19 cellular contexts compared by ENCODE assay signal in the genomic region with DNA sequence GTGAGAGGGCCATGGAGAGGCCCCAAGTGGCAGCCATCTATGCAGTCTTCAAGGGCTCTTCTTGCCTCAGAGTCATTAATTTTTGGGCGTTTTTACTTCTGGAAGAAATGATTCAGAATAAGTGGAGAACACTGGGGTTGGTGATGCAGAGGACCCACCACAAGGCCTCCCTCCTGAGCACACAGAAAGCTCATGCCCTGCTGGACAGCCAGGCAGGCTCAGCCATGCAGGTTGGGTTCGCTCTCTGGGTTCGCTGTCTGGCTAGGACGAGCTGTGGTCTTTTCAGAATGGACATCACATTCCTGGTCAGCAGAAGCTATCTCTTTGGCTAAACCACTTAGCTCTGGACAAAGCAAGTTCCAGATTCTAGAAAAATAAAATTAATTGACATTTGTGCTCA.
A peak's percentile ranks its signal among the peaks of the same experiment; 100 is the strongest.
DNase-seq lines count a peak whose midpoint lies in the region; ATAC-seq and TF ChIP-seq lines count a peak whose summit lies in the region.
"Had no signal": no experiment of that assay in that cellular context is flagged by ENCODE, and none has a peak within 500 bp of the region (broad histone marks: within the 10 kb centered on the region; RNA-seq: fewer than 3 reads in every experiment).

No MANE protein-coding gene starts in this region.

- WGBS in lung, 2 donors, result 87 to 92% methylated on average over 4 of the region's 4 CpGs
- 95% methylated on average over 4 of the region's 4 CpGs for WGBS in suprapubic skin

- H3K9me3 ChIP-seq in ascending aorta, result no peaks in the 10 kb centered on the region
- H3K9me3 ChIP-seq in lung (ENCODE audit: control insufficient read depth in 2 of 2, insufficient read depth in 1 of 2, low read length in 1 of 2), result peaks cover 0 to 2% of the 10 kb centered on the region in 2 donors
- no peaks in the 10 kb centered on the region for H3K9me3 ChIP-seq in suprapubic skin
- H3K9me3 ChIP-seq: BLaER1 had no signal

- H3K27ac Mint-ChIP-seq in osteocyte (ENCODE audit: unreplicated experiment), result no peak overlapping the region
- no peak overlapping the region for H3K27ac Mint-ChIP-seq in activated naive CD8-positive, alpha-beta T cell treated with anti-CD3 and anti-CD28 coated beads for 36 hours
- H3K27ac Mint-ChIP-seq: CD4-positive, alpha-beta memory T cell had no signal

- no peaks in the 10 kb centered on the region for H3K4me1 Mint-ChIP-seq in osteocyte (ENCODE audit: unreplicated experiment)
- H3K4me1 Mint-ChIP-seq in activated naive CD8-positive, alpha-beta T cell treated with anti-CD3 and anti-CD28 coated beads for 36 hours, result no peaks in the 10 kb centered on the region
- H3K4me1 Mint-ChIP-seq: CD4-positive, alpha-beta memory T cell had no signal

- no peak overlapping the region for H3K4me3 ChIP-seq in ascending aorta
- H3K4me3 ChIP-seq in lung, result no peak overlapping the region
- no peak overlapping the region for H3K4me3 ChIP-seq in suprapubic skin
- H3K4me3 ChIP-seq: BLaER1 had no signal

- DNase-seq in ascending aorta (ENCODE audit: low spot score in 2 of 2) (no peak), lung (ENCODE audit: low spot score) (peak; percentile 26), osteocyte (ENCODE audit: extremely low spot score, unreplicated experiment) (peak; percentile 67), suprapubic skin (ENCODE audit: low spot score in 2 of 2) (peak; percentile 24 to 29), middle frontal gyrus (ENCODE audit: extremely low spot score, low spot score) (no peak), Kasumi-1 (lab: John Stamatoyannopoulos, UW) (no peak)
- no peak for DNase-seq in activated naive CD8-positive, alpha-beta T cell treated with anti-CD3 and anti-CD28 coated beads for 36 hours
- DNase-seq: CD4-positive, alpha-beta memory T cell; DMS153; GDM1; NCI-H1417; NCI-H187 treated with DMSO at 0.1 percent for 48 hours; NCI-H2227 treated with DMSO at 0.1 percent for 48 hours; NCI-H524; NCI-H82; SHP77 had no signal

- TF ChIP-seq CTCF in ascending aorta (IDR thresholded peaks at IDR 0.05) (no peak), lung (IDR thresholded peaks at IDR 0.05; ENCODE audit: control extremely low read depth, extremely low read depth) (no peak), osteocyte (IDR thresholded peaks at IDR 0.05) (no peak), suprapubic skin (IDR thresholded peaks at IDR 0.05) (no peak)

- no peaks in the 10 kb centered on the region for H3K36me3 ChIP-seq in ascending aorta
- H3K36me3 ChIP-seq in lung (ENCODE audit: control insufficient read depth in 2 of 2, insufficient read depth in 2 of 2, low read length in 2 of 2), result no peaks in the 10 kb centered on the region
- H3K36me3 ChIP-seq in suprapubic skin, result no peaks in the 10 kb centered on the region
- H3K36me3 ChIP-seq: BLaER1 had no signal

- peaks cover 6% of the 10 kb centered on the region in 2 donors for H3K4me1 ChIP-seq in ascending aorta
- H3K4me1 ChIP-seq in lung (ENCODE audit: control insufficient read depth in 2 of 2, insufficient read depth in 2 of 2, low read length in 2 of 2), result no peaks in the 10 kb centered on the region
- peaks cover 18% of the 10 kb centered on the region for H3K4me1 ChIP-seq in suprapubic skin
- H3K4me1 ChIP-seq: BLaER1 had no signal

- H3K36me3 Mint-ChIP-seq in osteocyte (ENCODE audit: unreplicated experiment), result no peaks in the 10 kb centered on the region
- H3K36me3 Mint-ChIP-seq in activated naive CD8-positive, alpha-beta T cell treated with anti-CD3 and anti-CD28 coated beads for 36 hours, result no peaks in the 10 kb centered on the region
- H3K36me3 Mint-ChIP-seq: CD4-positive, alpha-beta memory T cell had no signal

- H3K27ac ChIP-seq in ascending aorta (peak overlapping the region; percentile 24 to 34), lung (ENCODE audit: low read depth in 1 of 2, low read length in 1 of 2) (no peak overlapping the region), suprapubic skin (no peak overlapping the region)
- H3K27ac ChIP-seq: BLaER1, KMS-11 had no signal

- TF ChIP-seq POLR2A in suprapubic skin (IDR thresholded peaks at IDR 0.05), result no peak

- H3K27me3 Mint-ChIP-seq in osteocyte (ENCODE audit: unreplicated experiment), result peaks cover 44% of the 10 kb centered on the region
- H3K27me3 Mint-ChIP-seq in activated naive CD8-positive, alpha-beta T cell treated with anti-CD3 and anti-CD28 coated beads for 36 hours, result no peaks in the 10 kb centered on the region

- TF ChIP-seq EP300 in suprapubic skin (IDR thresholded peaks at IDR 0.05), result no peak

- ATAC-seq in lung (ENCODE audit: insufficient read depth, low FRiP score), result no peak
- ATAC-seq in HG03175 (IDR thresholded peaks at IDR 0.05; ENCODE audit: unreplicated experiment), result no peak

- no peaks in the 10 kb centered on the region for H3K9me3 Mint-ChIP-seq in osteocyte (ENCODE audit: unreplicated experiment)
- H3K9me3 Mint-ChIP-seq in activated naive CD8-positive, alpha-beta T cell treated with anti-CD3 and anti-CD28 coated beads for 36 hours, result no peaks in the 10 kb centered on the region
- H3K9me3 Mint-ChIP-seq: CD4-positive, alpha-beta memory T cell had no signal

- intact Hi-C loops in ascending aorta (cut with DNase I), result no loop called here

- no peaks in the 10 kb centered on the region for H3K27me3 ChIP-seq in ascending aorta
- no peaks in the 10 kb centered on the region for H3K27me3 ChIP-seq in lung (ENCODE audit: control insufficient read depth, insufficient read depth)
- no peaks in the 10 kb centered on the region for H3K27me3 ChIP-seq in suprapubic skin
- H3K27me3 ChIP-seq: BLaER1 had no signal

- no peak overlapping the region for H3K4me3 Mint-ChIP-seq in osteocyte (ENCODE audit: unreplicated experiment)
- H3K4me3 Mint-ChIP-seq in activated naive CD8-positive, alpha-beta T cell treated with anti-CD3 and anti-CD28 coated beads for 36 hours, result no peak overlapping the region
- H3K4me3 Mint-ChIP-seq: CD4-positive, alpha-beta memory T cell had no signal

Comparison
In these comparisons a context has a peak if more than half of its experiments do, and no peak if none do; other contexts are left out.
1. DNase-seq: peak in lung (single experiment), osteocyte (single experiment) and suprapubic skin (2 of 2); none in ascending aorta (0 of 2), middle frontal gyrus (single experiment), Kasumi-1 (0 of 2) and activated naive CD8-positive, alpha-beta T cell treated with anti-CD3 and anti-CD28 coated beads for 36 hours (single experiment).
2. H3K27ac ChIP-seq: peak in ascending aorta (2 of 2); none in lung (0 of 2) and suprapubic skin (single experiment).